In the genomic region with DNA sequence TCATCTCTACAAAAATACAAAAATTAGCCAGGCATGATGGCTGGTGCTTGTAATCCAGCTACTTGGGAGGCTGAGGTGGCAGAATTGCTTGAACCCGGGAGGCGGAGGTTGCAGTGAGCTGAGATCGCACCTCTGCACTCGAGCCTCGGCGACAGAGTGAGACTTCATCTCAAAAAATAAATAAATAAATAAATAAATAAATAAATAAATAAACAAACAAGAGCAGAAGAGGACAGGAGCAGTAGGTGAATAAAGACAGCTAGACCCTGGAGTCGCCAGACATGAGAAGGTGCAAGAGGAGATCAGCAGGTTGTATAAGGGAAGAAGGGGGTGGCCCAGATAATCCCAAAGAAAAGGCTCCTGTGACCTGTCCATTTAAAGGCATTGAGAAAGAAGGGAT, we compare ENCODE assay signal across 34 cellular contexts.
"Had no signal": no experiment of that assay in that cellular context is flagged by ENCODE, and none has a peak within 500 bp of the region (broad histone marks: within the 10 kb centered on the region; RNA-seq: fewer than 3 reads in every experiment).

No MANE protein-coding gene starts in this region.

- H3K9me3 ChIP-seq: MG63 had no signal

- H3K4me3 ChIP-seq: MG63 had no signal

- DNase-seq: Karpas-422, Kasumi-1, MG63, MM.1S, MV-4-11, NCI-H1048, NCI-H1092, NCI-H1092 treated with DMSO at 0.1 percent for 48 hours, NCI-H1105, NCI-H1417, NCI-H1417 treated with DMSO at 0.1 percent for 48 hours, NCI-H1436, NCI-H1436 treated with DMSO at 0.1 percent for 48 hours, NCI-H146, NCI-H1694, NCI-H1694 treated with DMSO at 0.1 percent for 48 hours, NCI-H187, NCI-H187 treated with DMSO at 0.1 percent for 48 hours, NCI-H1930, NCI-H2029, NCI-H2029 treated with DMSO at 0.1 percent for 48 hours, NCI-H2081, NCI-H2081 treated with DMSO at 0.1 percent for 48 hours, NCI-H2107, NCI-H2171, NCI-H2171 treated with DMSO at 0.1 percent for 48 hours, NCI-H2227 treated with DMSO at 0.1 percent for 48 hours, NCI-H226, NCI-H345, NCI-H446, NCI-H446 treated with DMSO at 0.1 percent for 48 hours, NCI-H510A, NCI-H510A treated with DMSO at 0.1 percent for 48 hours, NCI-H524 had no signal

- H3K36me3 ChIP-seq: MG63 had no signal

- H3K27me3 ChIP-seq: MG63 had no signal
